Comparison of ENCODE assay signal across 12 cellular contexts in genomic region chr16:54654429-54654828, GRCh38.
A peak's percentile ranks its signal among the peaks of the same experiment; 100 is the strongest.
DNase-seq lines count a peak whose midpoint lies in the region; ATAC-seq, FAIRE-seq and TF ChIP-seq lines count a peak whose summit lies in the region.
"Had no signal": no experiment of that assay in that cellular context is flagged by ENCODE, and none has a peak within 500 bp of the region (broad histone marks: within the 10 kb centered on the region; RNA-seq: fewer than 3 reads in every experiment).

No MANE protein-coding gene starts in this region.

- POLR2A ChIA-PET in H1 (lab: Charles Lee; ENCODE audit: partially characterized antibody): no interaction called here
- POLR2A ChIA-PET in activated CD8-positive, alpha-beta T cell treated with anti-CD3 and anti-CD28 coated beads for 36 hours (lab: Charles Lee): no interaction called here

- no peak overlapping the region for H2BK120ac ChIP-seq in H1 (replicated peaks; ENCODE audit: low read depth, low read length)
- H2BK120ac ChIP-seq in neuronal stem cell (ENCODE audit: low read depth, low read length): no peak overlapping the region

- H3K27ac Mint-ChIP-seq in activated CD8-positive, alpha-beta T cell treated with anti-CD3 and anti-CD28 coated beads for 36 hours: no peak overlapping the region

- WGBS in H1 (ENCODE audit: extremely low coverage in 1 of 2, insufficient coverage in 1 of 2, insufficient read length in 1 of 2, insufficient replicate concordance in 2 of 2, low coverage in 1 of 2, low lambda C conversion rate in 2 of 2, missing lambda C conversion rate in 1 of 2), 2 experiments: 38% methylated on average over 12 of the region's 12 CpGs; no CpG with 5 or more reads in 1 of the 2 experiments
- WGBS in neuronal stem cell (ENCODE audit: extremely low coverage in 2 of 2, insufficient read length in 2 of 2, insufficient replicate concordance in 1 of 2), 2 donors: no CpG with 5 or more reads among the region's 12 CpGs

- H3K4me1 ChIP-seq in HAP-1 (peaks cover 16% of the 10 kb centered on the region), H1 (replicated peaks in 1 of 4; ENCODE audit: control insufficient read depth in 3 of 4, insufficient read depth in 4 of 4, low read length in 3 of 4) (peaks cover 12 to 30% (median 24%) of the 10 kb centered on the region in 4 experiments), neuronal stem cell (ENCODE audit: control insufficient read depth in 2 of 2, insufficient read depth in 1 of 2, low read depth in 1 of 2, low read length in 2 of 2) (peaks cover 24 to 38% of the 10 kb centered on the region in 2 donors)

- no peaks in the 10 kb centered on the region for H3K9me3 Mint-ChIP-seq in activated CD8-positive, alpha-beta T cell treated with anti-CD3 and anti-CD28 coated beads for 36 hours

- ATAC-seq in activated CD8-positive, alpha-beta T cell treated with anti-CD3 and anti-CD28 coated beads for 36 hours: no peak
- no peak for ATAC-seq in GM18519 (IDR thresholded peaks at IDR 0.05; ENCODE audit: low FRiP score, unreplicated experiment)
- no peak for ATAC-seq in HG02588 (IDR thresholded peaks at IDR 0.05; ENCODE audit: unreplicated experiment)
- ATAC-seq: GM12878 had no signal

- H3K14ac ChIP-seq in H1 (ENCODE audit: insufficient read length) (no peak overlapping the region), neuronal stem cell (ENCODE audit: low read length) (no peak overlapping the region)

- no peaks in the 10 kb centered on the region for H4K20me1 ChIP-seq in H1 (replicated peaks in 1 of 2; ENCODE audit: control insufficient read depth in 1 of 2, insufficient read depth in 2 of 2, low read length in 2 of 2)

- H4K91ac ChIP-seq in H1 (replicated peaks; ENCODE audit: insufficient read length, low read length) (no peak overlapping the region), neuronal stem cell (ENCODE audit: low read depth, low read length, poor library complexity) (no peak overlapping the region)

- no peak overlapping the region for H3K4me3 Mint-ChIP-seq in activated CD8-positive, alpha-beta T cell treated with anti-CD3 and anti-CD28 coated beads for 36 hours

- H3K79me2 ChIP-seq in H1 (ENCODE audit: control insufficient read depth in 1 of 2, insufficient read depth in 2 of 2, low read length in 2 of 2): no peaks in the 10 kb centered on the region

- H3K79me1 ChIP-seq in H1 (ENCODE audit: low read depth, low read length): no peaks in the 10 kb centered on the region
- no peaks in the 10 kb centered on the region for H3K79me1 ChIP-seq in neuronal stem cell (ENCODE audit: low read depth, low read length)

- peak; percentile 61 to 75 for DNase-seq in HAP-1 (ENCODE audit: low spot score in 2 of 2)
- peak; percentile 86 for DNase-seq in NCI-H1694 treated with DMSO at 0.1 percent for 48 hours (lab: John Stamatoyannopoulos, UW)
- DNase-seq in H1 (ENCODE audit: low read depth in 1 of 2, low spot score in 2 of 2): no peak
- no peak for DNase-seq in neuronal stem cell (ENCODE audit: low spot score)
- no peak for DNase-seq in activated CD8-positive, alpha-beta T cell treated with anti-CD3 and anti-CD28 coated beads for 36 hours
- DNase-seq in RKO (ENCODE audit: low spot score): no peak
- DNase-seq: IMR-90, NCI-H146, testis had no signal

- H2BK15ac ChIP-seq in H1 (ENCODE audit: low read length) (0 out of 2 replicates have a peak overlapping the region, but pooled peaks have one; percentile 53), neuronal stem cell (ENCODE audit: low read length) (no peak overlapping the region)

- H2AFZ ChIP-seq in H1 (ENCODE audit: low read length) (no peak overlapping the region), neuronal stem cell (ENCODE audit: low read length) (peak overlapping the region; percentile 84)

- H4K8ac ChIP-seq in H1 (ENCODE audit: extremely low read depth, insufficient read depth, low read length) (no peak overlapping the region; the same call in 1 of the 2 replicates), neuronal stem cell (ENCODE audit: low read depth, low read length) (no peak overlapping the region)

- no peak overlapping the region for H3K27ac ChIP-seq in H1 (ENCODE audit: low read depth, low read length)
- H3K27ac ChIP-seq in neuronal stem cell (replicated peaks; ENCODE audit: low read length): peak overlapping the region; percentile 47
- H3K27ac ChIP-seq: testis had no signal

- H3K36me3 Mint-ChIP-seq in activated CD8-positive, alpha-beta T cell treated with anti-CD3 and anti-CD28 coated beads for 36 hours (ENCODE audit: low read depth): no peaks in the 10 kb centered on the region

- no peak for FAIRE-seq in H1 (lab: Jason Lieb, UNC)
- FAIRE-seq: GM12878 had no signal

- H3K56ac ChIP-seq in H1 (replicated peaks; ENCODE audit: insufficient read length, low read depth, low read length): no peak overlapping the region

- H3K18ac ChIP-seq in H1 (ENCODE audit: extremely low read depth, low read length) (no peak overlapping the region), neuronal stem cell (ENCODE audit: low read length) (no peak overlapping the region)

- H3K4me3 ChIP-seq in HAP-1: no peak overlapping the region
- peak overlapping the region in 1 of 4 experiments; percentile 44; a peak in 1 of 8 replicates for H3K4me3 ChIP-seq in H1 (ENCODE audit: extremely low read depth in 1 of 4, insufficient read depth in 2 of 4, low read depth in 3 of 4, low read length in 4 of 4)
- H3K4me3 ChIP-seq in neuronal stem cell (ENCODE audit: low read length in 2 of 2): peak overlapping the region in 1 of 2 donors; percentile 37
- H3K4me3 ChIP-seq: GM12878, testis had no signal

- H3K23me2 ChIP-seq in H1 (ENCODE audit: low read depth, low read length): no peaks in the 10 kb centered on the region; the same call in none of the 2 replicates

- no peak for TF ChIP-seq EP300 in H1 (IDR thresholded peaks at IDR 0.05; ENCODE audit: borderline replicate concordance in 1 of 2, low read depth in 2 of 2, low read length in 2 of 2)

- no peak for TF ChIP-seq RAD21 in H1 (IDR thresholded peaks at IDR 0.05 in 1 of 2, conservative IDR thresholded peaks at IDR 0.05 in 1 of 2; ENCODE audit: low read depth in 2 of 2, low read length in 2 of 2)

- H3K4me2 ChIP-seq in H1 (ENCODE audit: insufficient read depth in 1 of 2, low read depth in 2 of 2, low read length in 2 of 2) (peak overlapping the region; percentile 22 to 75; a peak in 3 of 4 replicates), neuronal stem cell (ENCODE audit: insufficient read depth, low read length, poor library complexity, severe bottlenecking) (no peak overlapping the region)

- H2BK5ac ChIP-seq in H1 (ENCODE audit: low read depth, low read length): no peak overlapping the region
- H2BK5ac ChIP-seq in neuronal stem cell (ENCODE audit: low read length): no peak overlapping the region

- H2BK12ac ChIP-seq in H1 (ENCODE audit: low read depth, low read length): no peak overlapping the region
- no peak overlapping the region for H2BK12ac ChIP-seq in neuronal stem cell (ENCODE audit: low read length)

- H3K23ac ChIP-seq in H1 (ENCODE audit: insufficient read length): no peak overlapping the region
- no peak overlapping the region for H3K23ac ChIP-seq in neuronal stem cell (ENCODE audit: low read depth, low read length, poor library complexity)

- H3K9me3 ChIP-seq in HAP-1 (no peaks in the 10 kb centered on the region), H1 (ENCODE audit: insufficient read depth in 2 of 2, low read depth in 1 of 2, low read length in 1 of 2) (no peaks in the 10 kb centered on the region), neuronal stem cell (replicated peaks in 1 of 2; ENCODE audit: control insufficient read depth in 2 of 2, insufficient read depth in 1 of 2, low read depth in 1 of 2, low read length in 2 of 2) (no peaks in the 10 kb centered on the region)
- H3K9me3 ChIP-seq: testis had no signal

- CTCF ChIA-PET in H1 (lab: Charles Lee; ENCODE audit: partially characterized antibody): interaction anchor here (0.7 to 0.9 kb wide), 2 partner anchors 24 to 858 kb away, joined by 3 to 4 read pairs; no protein-coding TSS in a partner anchor
- CTCF ChIA-PET in activated CD8-positive, alpha-beta T cell treated with anti-CD3 and anti-CD28 coated beads for 36 hours (lab: Charles Lee): no interaction called here

- TF ChIP-seq POLR2A in H1 (IDR thresholded peaks at IDR 0.05; ENCODE audit: control extremely low read depth in 1 of 2, low read depth in 2 of 2, low read length in 2 of 2): no peak

- H4K5ac ChIP-seq in H1 (ENCODE audit: insufficient read length, low read depth, low read length): no peak overlapping the region

- intact Hi-C loops in activated CD8-positive, alpha-beta T cell treated with anti-CD3 and anti-CD28 coated beads for 36 hours (cut with micrococcal nuclease): no loop called here

- H3K27me3 ChIP-seq in HAP-1 (ENCODE audit: low read depth) (no peaks in the 10 kb centered on the region), H1 (replicated peaks in 1 of 4; ENCODE audit: control insufficient read depth in 3 of 4, extremely low read depth in 1 of 4, insufficient read depth in 3 of 4, low read length in 3 of 4) (peaks cover 21 to 60% (median 51%) of the 10 kb centered on the region in 4 experiments), neuronal stem cell (ENCODE audit: control insufficient read depth in 3 of 3, insufficient read depth in 3 of 3, low read depth in 1 of 3, low read length in 3 of 3) (no peaks in the 10 kb centered on the region)
- H3K27me3 ChIP-seq: testis had no signal

- H3K4me1 Mint-ChIP-seq in activated CD8-positive, alpha-beta T cell treated with anti-CD3 and anti-CD28 coated beads for 36 hours (ENCODE audit: low read depth): no peaks in the 10 kb centered on the region

- no peak for TF ChIP-seq CTCF in H1 (IDR thresholded peaks at IDR 0.05; ENCODE audit: control extremely low read depth in 1 of 3, insufficient read depth in 1 of 3, low read depth in 1 of 3, low read length in 3 of 3)
- TF ChIP-seq CTCF in activated CD8-positive, alpha-beta T cell treated with anti-CD3 and anti-CD28 coated beads for 36 hours (IDR thresholded peaks at IDR 0.05): no peak

- H3K4ac ChIP-seq in H1 (replicated peaks; ENCODE audit: insufficient read length, low read depth, low read length): no peak overlapping the region
- H3K4ac ChIP-seq in neuronal stem cell (ENCODE audit: low read length): no peak overlapping the region

- in situ Hi-C loops in HAP-1 (cut with MboI; ENCODE audit: low sequenced_read_pairs): no loop called here

- H2AK5ac ChIP-seq in H1 (ENCODE audit: low read depth, low read length): no peak overlapping the region
- no peak overlapping the region for H2AK5ac ChIP-seq in neuronal stem cell (ENCODE audit: low read depth, low read length)

- no peak overlapping the region for H2BK20ac ChIP-seq in H1 (ENCODE audit: low read length)

- no peaks in the 10 kb centered on the region for H3K36me3 ChIP-seq in HAP-1 (replicated peaks)
- H3K36me3 ChIP-seq in H1 (ENCODE audit: control insufficient read depth in 2 of 4, insufficient read depth in 4 of 4, low read length in 3 of 4): no peaks in the 10 kb centered on the region
- no peaks in the 10 kb centered on the region for H3K36me3 ChIP-seq in neuronal stem cell (replicated peaks in 1 of 2; ENCODE audit: control insufficient read depth in 2 of 2, insufficient read depth in 2 of 2, low read length in 2 of 2)

- H3K27me3 Mint-ChIP-seq in activated CD8-positive, alpha-beta T cell treated with anti-CD3 and anti-CD28 coated beads for 36 hours: peaks cover 32% of the 10 kb centered on the region

- H3K9ac ChIP-seq in H1 (replicated peaks in 1 of 4; ENCODE audit: extremely low read depth in 1 of 4, low read depth in 3 of 4, low read length in 3 of 4) (no peak overlapping the region), neuronal stem cell (ENCODE audit: low read depth, low read length, poor library complexity) (no peak overlapping the region)

Comparison
In these comparisons a context has a peak if more than half of its experiments do, and no peak if none do; other contexts are left out.
1. DNase-seq: peak in HAP-1 (2 of 2) and NCI-H1694 treated with DMSO at 0.1 percent for 48 hours (single experiment); none in H1 (0 of 2), neuronal stem cell (single experiment), activated CD8-positive, alpha-beta T cell treated with anti-CD3 and anti-CD28 coated beads for 36 hours (single experiment) and RKO (single experiment).